10 cellular contexts compared by ENCODE assay signal in the genomic region with DNA sequence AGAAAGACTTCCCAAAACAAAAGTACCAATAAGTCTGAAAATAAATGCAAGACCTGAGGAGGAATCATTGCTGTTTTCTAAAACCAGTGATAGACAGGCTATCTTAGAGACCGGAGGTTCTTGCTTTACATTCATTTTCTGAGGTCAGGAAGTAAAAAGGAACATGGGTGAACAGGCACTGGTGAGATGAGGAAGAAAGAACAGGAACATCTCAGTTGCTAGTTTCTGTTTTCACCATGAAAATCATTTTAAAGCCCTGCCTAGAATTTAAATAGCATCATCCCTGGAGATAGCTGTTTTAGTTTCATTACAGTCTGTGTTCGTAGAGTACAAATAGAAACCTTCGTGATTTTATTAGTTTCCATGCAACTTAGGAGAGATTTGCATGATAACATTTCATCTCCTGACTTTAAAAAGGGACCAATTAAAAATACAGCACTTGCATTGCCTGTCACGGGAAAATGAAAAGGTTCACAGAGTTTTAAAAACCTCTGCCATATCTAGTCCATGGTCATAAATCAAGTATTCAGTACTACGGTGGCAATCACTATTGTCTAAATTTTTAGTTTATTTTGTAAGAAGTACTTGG. TPM values are rescaled to one million over a fixed set of nuclear protein-coding genes. Genes with fewer than 3 reads are reported as not detected.
A peak's percentile ranks its signal among the peaks of the same experiment; 100 is the strongest.
DNase-seq lines count a peak whose midpoint lies in the region; ATAC-seq and TF ChIP-seq lines count a peak whose summit lies in the region.
"Had no signal": no experiment of that assay in that cellular context is flagged by ENCODE, and none has a peak within 500 bp of the region (broad histone marks: within the 10 kb centered on the region; RNA-seq: fewer than 3 reads in every experiment).

No MANE protein-coding gene starts in this region.

- H3K4me1 ChIP-seq in BLaER1 treated with 17β-estradiol and CSF1 and Interleukin-3, amounts not matched to agents 10 nM and 100 nM = peaks cover 60 to 89% (median 82%) of the 10 kb centered on the region in 10 experiments
- no peaks in the 10 kb centered on the region for H3K4me1 ChIP-seq in H9 (ENCODE audit: insufficient read depth, low read length)

- H3K36me3 ChIP-seq in BLaER1 treated with 17β-estradiol and CSF1 and Interleukin-3, amounts not matched to agents 10 nM and 100 nM = no peaks in the 10 kb centered on the region; a peak in 1 of 22 replicates

- no peak overlapping the region for H3K4me3 Mint-ChIP-seq in H9

- peak overlapping the region; percentile 57 to 90 (median 72) for H3K4me2 ChIP-seq in BLaER1 treated with 17β-estradiol and CSF1 and Interleukin-3, amounts not matched to agents 10 nM and 100 nM
- H3K4me2 ChIP-seq in H9 (ENCODE audit: insufficient read depth, insufficient read length, low read length) = no peak overlapping the region

- H2AK5ac ChIP-seq in H9 (ENCODE audit: insufficient read length, low read length) = no peak overlapping the region

- H2BK120ac ChIP-seq in H9 (ENCODE audit: low read depth, low read length, poor library complexity, severe bottlenecking) = no peak overlapping the region

- WGBS in H9 (ENCODE audit: extremely low coverage, insufficient read length, low lambda C conversion rate) = no CpG with 5 or more reads among the region's 5 CpGs

- no peak overlapping the region for H3K14ac ChIP-seq in H9 (ENCODE audit: insufficient read depth, low read length)

- no peak overlapping the region for H2BK5ac ChIP-seq in H9 (ENCODE audit: insufficient read length, low read length)

- no peaks in the 10 kb centered on the region for H3K79me2 ChIP-seq in H9 (ENCODE audit: insufficient read depth, low read length)

- H2BK20ac ChIP-seq in H9 (ENCODE audit: low read depth, low read length, poor library complexity, severe bottlenecking) = no peak overlapping the region

- H3K4me1 Mint-ChIP-seq in H9 = peaks cover 2% of the 10 kb centered on the region in 2 experiments; a peak in 3 of 4 replicates

- no peak overlapping the region for H3K56ac ChIP-seq in H9 (ENCODE audit: insufficient read length, low read depth, low read length)

- no peaks in the 10 kb centered on the region for H3K9me3 ChIP-seq in BLaER1 treated with 17β-estradiol and CSF1 and Interleukin-3, amounts not matched to agents 10 nM and 100 nM (replicated peaks in 1 of 11)
- no peaks in the 10 kb centered on the region for H3K9me3 ChIP-seq in H9 (ENCODE audit: control insufficient read depth, low read depth, low read length)
- H3K9me3 ChIP-seq: psoas muscle had no signal

- H3K27me3 ChIP-seq in BLaER1 treated with 17β-estradiol and CSF1 and Interleukin-3, amounts not matched to agents 10 nM and 100 nM = no peaks in the 10 kb centered on the region
- no peaks in the 10 kb centered on the region for H3K27me3 ChIP-seq in H9 (ENCODE audit: insufficient read depth, low read length)

- H2BK15ac ChIP-seq in H9 (ENCODE audit: low read depth, low read length) = no peak overlapping the region

- H3K18ac ChIP-seq in H9 (ENCODE audit: insufficient read length, low read depth, low read length) = no peak overlapping the region

- H4K20me1 ChIP-seq in BLaER1 treated with 17β-estradiol and CSF1 and Interleukin-3, amounts not matched to agents 10 nM and 100 nM = peaks cover 0 to 82% (median 0%) of the 10 kb centered on the region in 11 experiments; a peak in 2 of 22 replicates
- no peaks in the 10 kb centered on the region for H4K20me1 ChIP-seq in H9 (ENCODE audit: control insufficient read depth, insufficient read depth, insufficient read length)

- H4K91ac ChIP-seq in H9 (ENCODE audit: insufficient read length, low read depth, low read length) = no peak overlapping the region

- TF ChIP-seq CTCF in LNCaP clone FGC (IDR thresholded peaks at IDR 0.05; ENCODE audit: control insufficient read depth, extremely low read depth, insufficient read depth) = no peak
- no peak for TF ChIP-seq CTCF in H9 (conservative IDR thresholded peaks at IDR 0.05)

- no peaks in the 10 kb centered on the region for H3K23me2 ChIP-seq in H9 (ENCODE audit: insufficient read length, low read depth, low read length, poor library complexity, severe bottlenecking)

- H3K4me3 ChIP-seq in BLaER1 treated with 17β-estradiol and CSF1 and Interleukin-3, amounts not matched to agents 10 nM and 100 nM = peak overlapping the region in 6 of 10 experiments; percentile 18 to 45 (median 41); a peak in 10 of 20 replicates
- peak overlapping the region; percentile 26 for H3K4me3 ChIP-seq in LNCaP clone FGC (ENCODE audit: low read depth, low read length)
- H3K4me3 ChIP-seq: psoas muscle had no signal

- peak overlapping the region in 7 of 11 experiments; percentile 14 to 48 (median 31); a peak in 12 of 22 replicates for H3K27ac ChIP-seq in BLaER1 treated with 17β-estradiol and CSF1 and Interleukin-3, amounts not matched to agents 10 nM and 100 nM
- H3K27ac ChIP-seq in H9 (ENCODE audit: insufficient read length, low read depth, low read length) = no peak overlapping the region
- H3K27ac ChIP-seq: psoas muscle had no signal

- H4K5ac ChIP-seq in H9 (ENCODE audit: insufficient read length, low read depth, low read length) = no peak overlapping the region

- DNase-seq in LNCaP clone FGC (ENCODE audit: low read depth) = no peak
- peak; percentile 41 for DNase-seq in fibroblast of peridontal ligament (ENCODE audit: extremely low read depth)
- no peak for DNase-seq in H9
- no peak for DNase-seq in occipital lobe (lab: John Stamatoyannopoulos, UW)
- no peak for DNase-seq in cerebellar cortex (ENCODE audit: low spot score)
- DNase-seq in NCI-H1436 (lab: John Stamatoyannopoulos, UW) = no peak
- DNase-seq: KBM-7, psoas muscle had no signal

- no peak overlapping the region for H3K23ac ChIP-seq in H9 (ENCODE audit: insufficient read length, low read depth, low read length)

- ATAC-seq in GM21619 (IDR thresholded peaks at IDR 0.05; ENCODE audit: unreplicated experiment) = peak; percentile 68
- ATAC-seq: psoas muscle had no signal

- no peaks in the 10 kb centered on the region for H3K36me3 Mint-ChIP-seq in H9 (ENCODE audit: insufficient read depth in 1 of 3, low read depth in 3 of 3)

- no peak overlapping the region for H3K4ac ChIP-seq in H9 (ENCODE audit: low read depth, low read length)

- no peak overlapping the region for H2BK12ac ChIP-seq in H9 (ENCODE audit: insufficient read length, low read depth, low read length)

- H3K9me3 Mint-ChIP-seq in H9 = no peaks in the 10 kb centered on the region

- H3K27ac Mint-ChIP-seq in H9 = no peak overlapping the region

- no peak overlapping the region for H2AFZ ChIP-seq in H9 (ENCODE audit: low read length)

- H3K9ac ChIP-seq in BLaER1 treated with 17β-estradiol and CSF1 and Interleukin-3, amounts not matched to agents 10 nM and 100 nM = peak overlapping the region in 5 of 11 experiments; percentile 11 to 60 (median 28); a peak in 7 of 22 replicates
- H3K9ac ChIP-seq in H9 (ENCODE audit: extremely low read depth, insufficient read length, low read length) = no peak overlapping the region

- no peaks in the 10 kb centered on the region for H3K79me1 ChIP-seq in H9 (ENCODE audit: insufficient read depth, low read depth, low read length, poor library complexity, severe bottlenecking)

- peaks cover 5% of the 10 kb centered on the region; the same call in 1 of the 2 replicates for H3K27me3 Mint-ChIP-seq in H9 (ENCODE audit: low read depth)

- H3T11ph ChIP-seq in H9 (ENCODE audit: low read length) = no peak overlapping the region

- H4K8ac ChIP-seq in H9 (replicated peaks; ENCODE audit: insufficient read length, low read depth, low read length) = no peak overlapping the region

RNA-seq across cellular contexts. Expression of gene KCNMA1, which starts 14.7 kb away (rescaled TPM):
- total RNA-seq in H9 (2021) = 1.7 and 2.0 TPM in 2 replicates
- 43.0 TPM for total RNA-seq in occipital lobe

Comparison
In these comparisons a context has a peak if more than half of its experiments do, and no peak if none do; other contexts are left out.
1. RNA of gene KCNMA1, which starts 14.7 kb away (total RNA-seq): 43.0 TPM in occipital lobe (single experiment); 1.7 to 2.0 TPM in H9; every median in the first group is over 10 times any median in the second.